In genomic region chr2:88824951-88825350, GRCh38 we compare ENCODE assay signal across 28 cellular contexts.
"Had no signal": no experiment of that assay in that cellular context is flagged by ENCODE, and none has a peak within 500 bp of the region (broad histone marks: within the 10 kb centered on the region; RNA-seq: fewer than 3 reads in every experiment).

No MANE protein-coding gene starts in this region.

- ATAC-seq: activated naive CD8-positive, alpha-beta T cell treated with anti-CD3 and anti-CD28 coated beads, Interleukin-2, amount 50 U/mL, for 24 hours had no signal

- DNase-seq: activated B cell treated with CpG ODN at 0.5 μM for 24 hours; activated CD4-positive, alpha-beta memory T cell treated with anti-CD3 and anti-CD28 coated beads for 36 hours; activated CD4-positive, alpha-beta T cell treated with anti-CD3 and anti-CD28 coated beads for 4 hours; activated CD4-positive, alpha-beta T cell treated with anti-CD3 and anti-CD28 coated beads, Interleukin-2, amount 50 U/mL, for 1 hour; activated CD4-positive, CD25-positive, alpha-beta regulatory T cell treated with anti-CD3 and anti-CD28 coated beads, Interleukin-2, amount 50 U/mL, for 72 hours; activated CD8-positive, alpha-beta memory T cell treated with anti-CD3 and anti-CD28 coated beads, Interleukin-2, amount 50 U/mL, for 4 hours; activated effector memory CD4-positive, alpha-beta T cell treated with Interleukin-2 at 50 U/mL for 16 hours; activated naive CD4-positive, alpha-beta T cell treated with anti-CD3 and anti-CD28 coated beads, Interleukin-2, amount 10 ng/mL, durations not matched to agents 7 days and 5 days; activated naive CD8-positive, alpha-beta T cell treated with anti-CD3 and anti-CD28 coated beads, Interleukin-2, amount 50 U/mL, for 24 hours; activated T-cell treated with anti-CD3 and anti-CD28 coated beads for 4 hours; activated T-cell treated with anti-CD3 and anti-CD28 coated beads, Interleukin-2, amount 50 U/mL, for 48 hours; anterior cingulate cortex; Kasumi-1; KG1; MM.1S; MV-4-11; NCI-H1092; NCI-H1436 treated with DMSO at 0.1 percent for 48 hours; NCI-H1694 treated with DMSO at 0.1 percent for 48 hours; NCI-H2029; NCI-H345; NCI-H524 treated with DMSO at 0.1 percent for 48 hours; Right ventricle myocardium superior; SW 1271; T-helper 1 cell; T-helper 2 cell; T-helper 9 cell had no signal

- H3K27ac ChIP-seq: VCaP had no signal
